Comparison of ENCODE assay signal across 13 cellular contexts in genomic region chr9:38017885-38018186, GRCh38. TPM values are rescaled to one million over a fixed set of nuclear protein-coding genes. Genes with fewer than 3 reads are reported as not detected.
A peak's percentile ranks its signal among the peaks of the same experiment; 100 is the strongest.
DNase-seq lines count a peak whose midpoint lies in the region; ATAC-seq and TF ChIP-seq lines count a peak whose summit lies in the region.
"Had no signal": no experiment of that assay in that cellular context is flagged by ENCODE, and none has a peak within 500 bp of the region (broad histone marks: within the 10 kb centered on the region; RNA-seq: fewer than 3 reads in every experiment).

No MANE protein-coding gene starts in this region.

- TF ChIP-seq CTCF in WTC11 (IDR thresholded peaks at IDR 0.05), result no peak

- no peak overlapping the region for H2AFZ ChIP-seq in GM23248

- in situ Hi-C loops in GM23248 (cut with MboI), result no loop called here

- no peaks in the 10 kb centered on the region for H3K27me3 ChIP-seq in GM23248 (replicated peaks; ENCODE audit: insufficient read depth)
- H3K27me3 ChIP-seq in iPS-18a (ENCODE audit: control insufficient read depth, insufficient read depth, low read length), result no peaks in the 10 kb centered on the region
- H3K27me3 ChIP-seq in rectal smooth muscle tissue (ENCODE audit: control insufficient read depth, insufficient read depth, low read length), result no peaks in the 10 kb centered on the region

- peak; percentile 32 for DNase-seq in GM23248
- DNase-seq in WTC11 (ENCODE audit: low spot score), result no peak
- DNase-seq in NCI-H2029 (lab: John Stamatoyannopoulos, UW), result no peak
- no peak for DNase-seq in NK-92 (lab: John Stamatoyannopoulos, UW; ENCODE audit: unreplicated experiment)
- DNase-seq in NCI-H446 treated with DMSO at 0.1 percent for 48 hours (lab: John Stamatoyannopoulos, UW), result no peak
- no peak for DNase-seq in dermis blood vessel endothelial cell
- DNase-seq: activated gamma-delta T cell; DMS153; effector memory CD8-positive, alpha-beta T cell; naive thymus-derived CD8-positive, alpha-beta T cell; SIG-M5 had no signal

- H3K4me1 ChIP-seq in GM23248 (ENCODE audit: insufficient read depth) (peaks cover 49% of the 10 kb centered on the region), iPS-18a (ENCODE audit: control insufficient read depth, low read depth, low read length) (peaks cover 50% of the 10 kb centered on the region), rectal smooth muscle tissue (ENCODE audit: control insufficient read depth, insufficient read depth, low read length) (peaks cover 42% of the 10 kb centered on the region)

- 60 to 66% methylated on average over 2 of the region's 2 CpGs for WGBS in GM23248 (ENCODE audit: low coverage in 1 of 2, low lambda C conversion rate in 2 of 2, missing lambda C conversion rate in 2 of 2), 2 experiments

- H3K9me2 ChIP-seq in GM23248 (ENCODE audit: insufficient read depth), result no peaks in the 10 kb centered on the region

- CTCF ChIA-PET in WTC11 (lab: Charles Lee), result interaction anchor here (0.8 to 4.4 kb wide), 37 partner anchors 8 to 399 kb away, joined by 3 to 61 read pairs (median 6); partner anchors contain the start of gene SHB

- H3K9me3 ChIP-seq in GM23248 (ENCODE audit: low read depth) (no peaks in the 10 kb centered on the region), iPS-18a (ENCODE audit: control insufficient read depth, low read depth, low read length) (no peaks in the 10 kb centered on the region)

- H3K4me3 ChIP-seq in GM23248 (no peak overlapping the region), iPS-18a (ENCODE audit: low read length) (peak overlapping the region; percentile 34), rectal smooth muscle tissue (ENCODE audit: low read length) (no peak overlapping the region)

- no peaks in the 10 kb centered on the region for H3K36me3 ChIP-seq in GM23248 (ENCODE audit: low read depth)
- H3K36me3 ChIP-seq in iPS-18a (ENCODE audit: control insufficient read depth, low read depth, low read length), result no peaks in the 10 kb centered on the region
- H3K36me3 ChIP-seq in rectal smooth muscle tissue (ENCODE audit: control insufficient read depth, insufficient read depth, low read length), result no peaks in the 10 kb centered on the region

- peaks cover 48% of the 10 kb centered on the region for H3F3A ChIP-seq in GM23248 (ENCODE audit: insufficient read depth)

- peak overlapping the region; percentile 49 for H3K4me3 Mint-ChIP-seq in WTC11
- H3K4me3 Mint-ChIP-seq: effector memory CD8-positive, alpha-beta T cell; naive thymus-derived CD8-positive, alpha-beta T cell had no signal

- H3K4me1 Mint-ChIP-seq in WTC11, result peaks cover 95% of the 10 kb centered on the region
- H3K4me1 Mint-ChIP-seq: naive thymus-derived CD8-positive, alpha-beta T cell had no signal

- H3K27ac ChIP-seq in GM23248, result peak overlapping the region; percentile 77
- peak overlapping the region; percentile 63 for H3K27ac ChIP-seq in iPS-18a (ENCODE audit: low read length)
- H3K27ac ChIP-seq in rectal smooth muscle tissue (ENCODE audit: low read depth, low read length), result peak overlapping the region; percentile 60

- no peak for ATAC-seq in WTC11
- ATAC-seq: effector memory CD8-positive, alpha-beta T cell; naive thymus-derived CD8-positive, alpha-beta T cell had no signal

- H3K4me2 ChIP-seq in GM23248 (ENCODE audit: unreplicated experiment), result peak overlapping the region; percentile 63

- H3K36me3 Mint-ChIP-seq in WTC11, result peaks cover 6% of the 10 kb centered on the region; the same call in 1 of the 2 replicates
- H3K36me3 Mint-ChIP-seq: naive thymus-derived CD8-positive, alpha-beta T cell had no signal

- peaks cover 55% of the 10 kb centered on the region for H3K79me2 ChIP-seq in GM23248 (ENCODE audit: insufficient read depth)

- H4K20me1 ChIP-seq in GM23248 (ENCODE audit: insufficient read depth), result no peaks in the 10 kb centered on the region

- no peaks in the 10 kb centered on the region for H3K9me3 Mint-ChIP-seq in WTC11
- H3K9me3 Mint-ChIP-seq: effector memory CD8-positive, alpha-beta T cell; naive thymus-derived CD8-positive, alpha-beta T cell had no signal

- peak overlapping the region; percentile 96 for H3K27ac Mint-ChIP-seq in WTC11
- H3K27ac Mint-ChIP-seq: effector memory CD8-positive, alpha-beta T cell; naive thymus-derived CD8-positive, alpha-beta T cell had no signal

- POLR2A ChIA-PET in WTC11 (lab: Charles Lee), result interaction anchor here (1.1 to 1.4 kb wide), 4 partner anchors 8 to 51 kb away, joined by 5 to 21 read pairs (median 8); partner anchors contain the start of gene SHB

- H3K9ac ChIP-seq in GM23248 (peak overlapping the region; percentile 73; the same call in 1 of the 2 replicates), iPS-18a (ENCODE audit: low read length) (peak overlapping the region; percentile 15), rectal smooth muscle tissue (ENCODE audit: low read length) (no peak overlapping the region)

- no peaks in the 10 kb centered on the region; the same call in 1 of the 2 replicates for H3K27me3 Mint-ChIP-seq in WTC11 (ENCODE audit: low read depth)

TF ChIP-seq in WTC11, 78 proteins besides CTCF, POLR2A, EP300 and RAD21 (continues in another document):
- TF ChIP-seq, protein P1, sequence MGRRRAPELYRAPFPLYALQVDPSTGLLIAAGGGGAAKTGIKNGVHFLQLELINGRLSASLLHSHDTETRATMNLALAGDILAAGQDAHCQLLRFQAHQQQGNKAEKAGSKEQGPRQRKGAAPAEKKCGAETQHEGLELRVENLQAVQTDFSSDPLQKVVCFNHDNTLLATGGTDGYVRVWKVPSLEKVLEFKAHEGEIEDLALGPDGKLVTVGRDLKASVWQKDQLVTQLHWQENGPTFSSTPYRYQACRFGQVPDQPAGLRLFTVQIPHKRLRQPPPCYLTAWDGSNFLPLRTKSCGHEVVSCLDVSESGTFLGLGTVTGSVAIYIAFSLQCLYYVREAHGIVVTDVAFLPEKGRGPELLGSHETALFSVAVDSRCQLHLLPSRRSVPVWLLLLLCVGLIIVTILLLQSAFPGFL (CRISPR knock-in tag; IDR thresholded peaks at IDR 0.05; ENCODE audit: borderline replicate concordance), result no peak
- TF ChIP-seq, protein P2, sequence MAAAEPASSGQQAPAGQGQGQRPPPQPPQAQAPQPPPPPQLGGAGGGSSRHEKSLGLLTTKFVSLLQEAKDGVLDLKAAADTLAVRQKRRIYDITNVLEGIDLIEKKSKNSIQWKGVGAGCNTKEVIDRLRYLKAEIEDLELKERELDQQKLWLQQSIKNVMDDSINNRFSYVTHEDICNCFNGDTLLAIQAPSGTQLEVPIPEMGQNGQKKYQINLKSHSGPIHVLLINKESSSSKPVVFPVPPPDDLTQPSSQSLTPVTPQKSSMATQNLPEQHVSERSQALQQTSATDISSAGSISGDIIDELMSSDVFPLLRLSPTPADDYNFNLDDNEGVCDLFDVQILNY (CRISPR knock-in tag; IDR thresholded peaks at IDR 0.05), result no peak
- TF ChIP-seq ARID4B (CRISPR knock-in tag; IDR thresholded peaks at IDR 0.05; ENCODE audit: borderline replicate concordance), result no peak
- no peak for TF ChIP-seq ERG (CRISPR knock-in tag; IDR thresholded peaks at IDR 0.05)
- TF ChIP-seq FOXP1 (CRISPR knock-in tag; IDR thresholded peaks at IDR 0.05; ENCODE audit: borderline replicate concordance), result no peak
- TF ChIP-seq GABPB1 (CRISPR knock-in tag; IDR thresholded peaks at IDR 0.05), result no peak

RNA-seq across cellular contexts. Expression of gene SHB, which starts 51.2 kb away (rescaled TPM):
- total RNA-seq in GM23248 (2014; rRNA removed; shearing (Covaris generic)), result 9.9 and 11.1 TPM in 2 replicates
- polyA plus RNA-seq in GM23248 (2016; fragmentation: Nextera tagmentation; extraction: Ambion mirVana), result 3.9 and 4.4 TPM in 2 replicates
- 9.5 to 12.2 TPM (median 10.6 TPM) in 3 replicates for total RNA-seq in WTC11 (2021)
- total RNA-seq in dermis blood vessel endothelial cell, result 32.8 and 33.4 TPM in 2 replicates
